10 cellular contexts compared by ENCODE assay signal in the genomic region with DNA sequence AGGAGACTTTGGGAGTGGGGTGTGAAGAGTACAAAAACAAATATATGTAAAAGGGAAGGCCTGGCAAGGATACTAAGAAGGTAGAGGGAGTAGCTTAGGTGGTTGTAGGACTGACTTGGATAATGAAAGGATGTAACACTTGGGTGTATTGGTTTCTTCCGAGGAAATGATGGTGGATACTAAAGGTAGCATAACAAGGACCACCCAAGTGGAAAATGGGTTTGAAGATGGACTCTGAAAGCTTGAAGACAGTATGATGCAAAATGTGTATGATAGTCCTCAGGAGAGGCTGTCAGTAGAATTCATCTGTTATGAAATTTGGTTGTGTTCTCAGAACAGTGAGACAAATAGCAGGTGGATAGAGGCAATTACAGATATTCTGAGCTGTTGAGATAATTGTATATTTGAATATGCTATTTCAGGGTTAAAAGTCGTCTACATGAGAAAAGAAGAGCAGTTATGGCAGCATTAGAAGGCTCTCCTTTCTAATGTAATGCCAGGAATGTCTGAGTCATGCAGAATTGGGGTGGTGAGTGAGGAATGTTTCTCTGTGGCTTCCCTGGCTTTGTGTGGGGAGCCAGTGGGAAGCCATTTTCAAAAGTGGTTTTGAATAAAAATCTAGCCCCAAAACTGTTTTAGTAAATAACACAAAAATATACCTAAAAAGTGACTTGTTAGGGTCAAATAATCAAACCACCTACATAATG.
DNase-seq lines count a peak whose midpoint lies in the region; ATAC-seq lines count a peak whose summit lies in the region.
"Had no signal": no experiment of that assay in that cellular context is flagged by ENCODE, and none has a peak within 500 bp of the region (broad histone marks: within the 10 kb centered on the region; RNA-seq: fewer than 3 reads in every experiment).

No MANE protein-coding gene starts in this region.

- no peak overlapping the region for H3K4me3 ChIP-seq in mesendoderm (ENCODE audit: low read length)

- no peaks in the 10 kb centered on the region for H3K27me3 ChIP-seq in mesendoderm (ENCODE audit: insufficient read depth, low read length, poor library complexity)

- H3K79me1 ChIP-seq in mesendoderm (ENCODE audit: low read length) = peaks cover 2% of the 10 kb centered on the region

- no peak overlapping the region for H3K4ac ChIP-seq in mesendoderm (ENCODE audit: low read depth, low read length)

- no peak overlapping the region for H3K4me2 ChIP-seq in mesendoderm (ENCODE audit: low read length)

- no peak overlapping the region for H2AK5ac ChIP-seq in mesendoderm (ENCODE audit: low read length)

- no peak overlapping the region for H2BK15ac ChIP-seq in mesendoderm (replicated peaks; ENCODE audit: low read depth)

- no peak overlapping the region for H4K5ac ChIP-seq in mesendoderm (ENCODE audit: low read length)

- no peak overlapping the region for H3K23ac ChIP-seq in mesendoderm (ENCODE audit: low read length)

- no peak overlapping the region for H2BK120ac ChIP-seq in mesendoderm (ENCODE audit: low read depth, low read length)

- H3K56ac ChIP-seq in mesendoderm (ENCODE audit: low read length) = no peak overlapping the region

- no peak overlapping the region for H3K18ac ChIP-seq in mesendoderm (ENCODE audit: low read length)

- no peak for ATAC-seq in HG02798 (IDR thresholded peaks at IDR 0.05; ENCODE audit: poor library complexity, unreplicated experiment)

- peaks cover 8% of the 10 kb centered on the region for H3K4me1 ChIP-seq in mesendoderm (ENCODE audit: control insufficient read depth, low read depth, low read length)

- no peaks in the 10 kb centered on the region for H3K79me2 ChIP-seq in mesendoderm (ENCODE audit: control insufficient read depth, insufficient read depth, low read length)

- DNase-seq in COLO829 (ENCODE audit: low spot score) = peak; percentile 74
- peak; percentile 69 for DNase-seq in LoVo (ENCODE audit: low spot score)
- peak; percentile 10 to 35 for DNase-seq in dermis microvascular lymphatic vessel endothelial cell (ENCODE audit: low read depth in 2 of 2)
- DNase-seq in mesendoderm = peak; percentile 89
- no peak for DNase-seq in NCI-H526 (lab: John Stamatoyannopoulos, UW)
- no peak for DNase-seq in posterior vena cava (ENCODE audit: low spot score)
- DNase-seq in NCI-H524 (lab: John Stamatoyannopoulos, UW) = no peak
- DNase-seq: DMS 273 treated with DMSO at 0.1 percent for 48 hours, MV-4-11 had no signal

- no peak overlapping the region for H4K8ac ChIP-seq in mesendoderm (ENCODE audit: low read depth, low read length)

- peak overlapping the region; percentile 16 for H3K27ac ChIP-seq in mesendoderm (ENCODE audit: low read depth, low read length)

- H3K36me3 ChIP-seq in mesendoderm (ENCODE audit: control insufficient read depth, insufficient read depth, low read length) = no peaks in the 10 kb centered on the region

- H2BK5ac ChIP-seq in mesendoderm (ENCODE audit: low read length) = no peak overlapping the region

- intact Hi-C loops in posterior vena cava (cut with DNase I) = no loop called here

- H3K9ac ChIP-seq in mesendoderm (ENCODE audit: low read length) = no peak overlapping the region

- WGBS in mesendoderm (ENCODE audit: extremely low coverage, insufficient coverage, low lambda C conversion rate) = no CpG with 5 or more reads among the region's 2 CpGs

Comparison
In these comparisons a context has a peak if more than half of its experiments do, and no peak if none do; other contexts are left out.
1. DNase-seq: peak in COLO829 (single experiment), LoVo (single experiment), dermis microvascular lymphatic vessel endothelial cell (2 of 2) and mesendoderm (single experiment); none in NCI-H526 (0 of 2), posterior vena cava (single experiment) and NCI-H524 (0 of 2).